ENCODE assay signal across 27 cellular contexts in the genomic region with DNA sequence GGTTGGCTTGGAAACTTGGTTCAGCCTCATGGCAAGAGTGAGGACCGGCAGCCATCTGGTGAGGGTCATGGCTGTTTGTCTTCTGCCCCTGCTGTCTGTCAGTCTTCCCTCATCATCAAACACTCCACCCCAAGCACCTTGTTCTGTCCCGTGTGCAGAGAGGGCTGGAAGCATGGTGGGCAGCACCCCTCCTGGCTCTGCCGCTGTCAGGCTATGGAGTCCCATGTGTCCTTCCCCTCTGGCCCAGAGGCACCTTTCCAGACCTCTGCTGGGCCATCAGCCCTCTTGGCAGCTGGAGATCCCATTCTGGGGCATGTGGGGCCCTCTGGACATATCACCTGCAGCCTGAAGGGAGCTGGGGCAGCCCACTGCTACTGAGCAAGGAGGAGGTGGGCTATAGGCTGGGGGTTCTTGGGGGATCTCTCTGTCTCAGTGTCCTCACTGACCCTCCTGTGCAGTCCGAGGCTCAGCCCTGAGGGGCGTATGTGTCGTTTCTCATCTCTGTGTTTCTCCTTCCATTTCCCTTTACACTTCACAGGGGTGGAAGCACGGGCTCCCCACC. TPM values are rescaled to one million over a fixed set of nuclear protein-coding genes. Genes with fewer than 3 reads are reported as not detected.
DNase-seq lines count a peak whose midpoint lies in the region; ATAC-seq and TF ChIP-seq lines count a peak whose summit lies in the region.
"Had no signal": no experiment of that assay in that cellular context is flagged by ENCODE, and none has a peak within 500 bp of the region (broad histone marks: within the 10 kb centered on the region; RNA-seq: fewer than 3 reads in every experiment).

No MANE protein-coding gene starts in this region.

- no peak overlapping the region for H3K4me3 Mint-ChIP-seq in activated naive CD8-positive, alpha-beta T cell
- no peak overlapping the region for H3K4me3 Mint-ChIP-seq in activated naive CD8-positive, alpha-beta T cell treated with anti-CD3 and anti-CD28 coated beads for 36 hours
- H3K4me3 Mint-ChIP-seq in stimulated activated effector memory CD8-positive, alpha-beta T cell treated with anti-CD3 and anti-CD28 coated beads, Interleukin-12 subunit alpha, Interleukin-12 subunit beta, amount 100 ng/mL, for 72 hours = no peak overlapping the region
- H3K4me3 Mint-ChIP-seq: activated T-cell treated with anti-CD3 and anti-CD28 coated beads, Interleukin-2, amount 50 U/mL, for 4 hours; CD4-positive, alpha-beta T cell; H9; naive B cell had no signal

- H3K4me1 Mint-ChIP-seq in activated naive CD8-positive, alpha-beta T cell (ENCODE audit: low read depth) = peaks cover 46% of the 10 kb centered on the region
- H3K4me1 Mint-ChIP-seq in activated naive CD8-positive, alpha-beta T cell treated with anti-CD3 and anti-CD28 coated beads for 36 hours = peaks cover 39% of the 10 kb centered on the region
- peaks cover 53% of the 10 kb centered on the region for H3K4me1 Mint-ChIP-seq in stimulated activated effector memory CD8-positive, alpha-beta T cell treated with anti-CD3 and anti-CD28 coated beads, Interleukin-12 subunit alpha, Interleukin-12 subunit beta, amount 100 ng/mL, for 72 hours

- H3K9me3 Mint-ChIP-seq in activated naive CD8-positive, alpha-beta T cell (ENCODE audit: low read depth) = peaks cover 8% of the 10 kb centered on the region
- H3K9me3 Mint-ChIP-seq in activated naive CD8-positive, alpha-beta T cell treated with anti-CD3 and anti-CD28 coated beads for 36 hours = peaks cover 5% of the 10 kb centered on the region
- peaks cover 9% of the 10 kb centered on the region for H3K9me3 Mint-ChIP-seq in stimulated activated effector memory CD8-positive, alpha-beta T cell treated with anti-CD3 and anti-CD28 coated beads, Interleukin-12 subunit alpha, Interleukin-12 subunit beta, amount 100 ng/mL, for 72 hours
- H3K9me3 Mint-ChIP-seq: CD4-positive, alpha-beta T cell had no signal

- peaks cover 8% of the 10 kb centered on the region for H3K36me3 Mint-ChIP-seq in activated naive CD8-positive, alpha-beta T cell
- peaks cover 4% of the 10 kb centered on the region for H3K36me3 Mint-ChIP-seq in activated naive CD8-positive, alpha-beta T cell treated with anti-CD3 and anti-CD28 coated beads for 36 hours
- H3K36me3 Mint-ChIP-seq in stimulated activated effector memory CD8-positive, alpha-beta T cell treated with anti-CD3 and anti-CD28 coated beads, Interleukin-12 subunit alpha, Interleukin-12 subunit beta, amount 100 ng/mL, for 72 hours = no peaks in the 10 kb centered on the region

- CTCF ChIA-PET in HEK293T (lab: Yijun Ruan, JAX) = no interaction called here

- no peak for DNase-seq in activated naive CD8-positive, alpha-beta T cell treated with anti-CD3 and anti-CD28 coated beads for 36 hours
- peak; percentile 3 for DNase-seq in HEK293T (ENCODE audit: extremely low spot score)
- DNase-seq in iPS-NIHi7 (ENCODE audit: extremely low spot score) = peak; percentile 3
- peak in 1 of 2 donors; percentile 48 for DNase-seq in stimulated activated effector memory CD8-positive, alpha-beta T cell treated with anti-CD3 and anti-CD28 coated beads, Interleukin-12 subunit alpha, Interleukin-12 subunit beta, amount 100 ng/mL, for 72 hours (ENCODE audit: low spot score in 2 of 2)
- DNase-seq in cerebellar nuclear complex (lab: John Stamatoyannopoulos, UW) = no peak
- no peak for DNase-seq in middle frontal gyrus (ENCODE audit: extremely low spot score, low spot score)
- DNase-seq: activated CD8-positive, alpha-beta memory T cell treated with anti-CD3 and anti-CD28 coated beads for 24 hours; activated naive CD4-positive, alpha-beta T cell treated with anti-CD3 and anti-CD28 coated beads, Interleukin-2, amount 50 U/mL, for 16 hours; activated T-cell treated with anti-CD3 and anti-CD28 coated beads, Interleukin-2, amount 50 U/mL, for 4 hours; CD4-positive, alpha-beta T cell; DMS 273 treated with DMSO at 0.1 percent for 48 hours; esophagus squamous epithelium; H9; IMR-90; kidney glomerular epithelial cell; mammary epithelial cell; naive B cell; NCI-H1417; NCI-H524; ovary had no signal

- H3K27me3 Mint-ChIP-seq in activated naive CD8-positive, alpha-beta T cell = no peaks in the 10 kb centered on the region
- no peaks in the 10 kb centered on the region for H3K27me3 Mint-ChIP-seq in activated naive CD8-positive, alpha-beta T cell treated with anti-CD3 and anti-CD28 coated beads for 36 hours
- H3K27me3 Mint-ChIP-seq: CD4-positive, alpha-beta T cell had no signal

- ATAC-seq in stimulated activated effector memory CD8-positive, alpha-beta T cell treated with anti-CD3 and anti-CD28 coated beads, Interleukin-12 subunit alpha, Interleukin-12 subunit beta, amount 100 ng/mL, for 72 hours = no peak
- ATAC-seq: activated T-cell treated with anti-CD3 and anti-CD28 coated beads, Interleukin-2, amount 50 U/mL, for 4 hours; gastroesophageal sphincter; right cardiac atrium had no signal

- peak overlapping the region; percentile 16 for H3K27ac Mint-ChIP-seq in activated naive CD8-positive, alpha-beta T cell
- H3K27ac Mint-ChIP-seq in activated naive CD8-positive, alpha-beta T cell treated with anti-CD3 and anti-CD28 coated beads for 36 hours = no peak overlapping the region
- H3K27ac Mint-ChIP-seq in stimulated activated effector memory CD8-positive, alpha-beta T cell treated with anti-CD3 and anti-CD28 coated beads, Interleukin-12 subunit alpha, Interleukin-12 subunit beta, amount 100 ng/mL, for 72 hours = peak overlapping the region; percentile 43

- POLR2A ChIA-PET in HEK293T (lab: Yijun Ruan, JAX) = no interaction called here

TF ChIP-seq in HEK293T, 16 proteins besides CTCF, POLR2A, EP300 and RAD21:
- TF ChIP-seq ZNF384 (IDR thresholded peaks at IDR 0.05) (no peak), HDGF (IDR thresholded peaks at IDR 0.05; ENCODE audit: borderline replicate concordance) (no peak), ELF4 (IDR thresholded peaks at IDR 0.05) (no peak), CTBP1 (IDR thresholded peaks at IDR 0.05; ENCODE audit: borderline replicate concordance) (no peak), TARDBP (IDR thresholded peaks at IDR 0.05) (no peak), FOXA1 (IDR thresholded peaks at IDR 0.05) (no peak), L3MBTL2 (conservative IDR thresholded peaks at IDR 0.05) (no peak), LEF1 (IDR thresholded peaks at IDR 0.05; ENCODE audit: borderline replicate concordance) (no peak), BHLHE40 (IDR thresholded peaks at IDR 0.05; ENCODE audit: borderline replicate concordance) (no peak), NFRKB (IDR thresholded peaks at IDR 0.05) (no peak), FOXK2 (IDR thresholded peaks at IDR 0.05) (no peak), ARNT (IDR thresholded peaks at IDR 0.05) (no peak), SUZ12 (IDR thresholded peaks at IDR 0.05) (no peak), SP1 (IDR thresholded peaks at IDR 0.05) (no peak)
- TF ChIP-seq, protein P1, sequence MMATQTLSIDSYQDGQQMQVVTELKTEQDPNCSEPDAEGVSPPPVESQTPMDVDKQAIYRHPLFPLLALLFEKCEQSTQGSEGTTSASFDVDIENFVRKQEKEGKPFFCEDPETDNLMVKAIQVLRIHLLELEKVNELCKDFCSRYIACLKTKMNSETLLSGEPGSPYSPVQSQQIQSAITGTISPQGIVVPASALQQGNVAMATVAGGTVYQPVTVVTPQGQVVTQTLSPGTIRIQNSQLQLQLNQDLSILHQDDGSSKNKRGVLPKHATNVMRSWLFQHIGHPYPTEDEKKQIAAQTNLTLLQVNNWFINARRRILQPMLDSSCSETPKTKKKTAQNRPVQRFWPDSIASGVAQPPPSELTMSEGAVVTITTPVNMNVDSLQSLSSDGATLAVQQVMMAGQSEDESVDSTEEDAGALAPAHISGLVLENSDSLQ (IDR thresholded peaks at IDR 0.05) = no peak

RNA-seq across cellular contexts. Expression of gene SUN5, which starts 42.2 kb away (rescaled TPM):
- not detected for total RNA-seq in activated naive CD8-positive, alpha-beta T cell treated with anti-CD3 and anti-CD28 coated beads for 36 hours
- total RNA-seq: activated T-cell treated with anti-CD3 and anti-CD28 coated beads, Interleukin-2, amount 50 U/mL, for 4 hours; CD4-positive, alpha-beta T cell; esophagus squamous epithelium; G401; gastroesophageal sphincter; H9; IMR-90; mammary epithelial cell; ovary; right cardiac atrium; RPMI7951; subcutaneous adipose tissue; ureter had no signal

RNA-seq across cellular contexts. Expression of gene BPIFB2, which starts 45.5 kb away (rescaled TPM):
- not detected for total RNA-seq in activated naive CD8-positive, alpha-beta T cell treated with anti-CD3 and anti-CD28 coated beads for 36 hours
- total RNA-seq: CD4-positive, alpha-beta T cell; G401; H9; IMR-90; mammary epithelial cell; right cardiac atrium; RPMI7951; subcutaneous adipose tissue; ureter had no signal

Comparison
In these comparisons a context has a peak if more than half of its experiments do, and no peak if none do; other contexts are left out.
1. DNase-seq: peak in HEK293T (single experiment) and iPS-NIHi7 (single experiment); none in activated naive CD8-positive, alpha-beta T cell treated with anti-CD3 and anti-CD28 coated beads for 36 hours (single experiment), cerebellar nuclear complex (0 of 2) and middle frontal gyrus (single experiment).